ENCODE assay signal across 12 cellular contexts in the genomic region with DNA sequence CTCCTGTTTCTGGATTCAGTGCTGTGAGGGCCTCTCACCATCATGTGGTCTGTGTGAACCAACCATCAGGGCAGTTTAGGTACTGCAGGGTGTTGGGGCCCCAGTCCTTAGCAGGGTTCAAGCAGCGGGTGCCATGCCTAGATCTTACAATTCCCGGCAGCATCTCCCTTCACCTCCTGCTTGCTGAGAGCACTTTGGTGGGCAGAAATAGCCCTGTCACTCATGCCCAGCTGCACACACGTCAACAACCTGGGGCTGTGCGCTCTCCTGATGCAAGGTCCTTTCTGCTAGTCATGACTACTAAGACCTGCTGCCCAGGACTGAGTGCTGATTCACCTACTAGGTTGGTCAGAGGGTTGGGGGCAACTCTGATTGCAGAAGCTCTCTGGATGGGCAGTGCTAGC.
DNase-seq lines count a peak whose midpoint lies in the region; ATAC-seq and TF ChIP-seq lines count a peak whose summit lies in the region.
"Had no signal": no experiment of that assay in that cellular context is flagged by ENCODE, and none has a peak within 500 bp of the region (broad histone marks: within the 10 kb centered on the region; RNA-seq: fewer than 3 reads in every experiment).

No MANE protein-coding gene starts in this region.

- CTCF ChIA-PET in CD8-positive, alpha-beta T cell (lab: Charles Lee), result interaction anchor here (1.1 kb wide), 1 partner anchor 15 kb away, joined by 4 read pairs; no protein-coding TSS in a partner anchor

- WGBS in heart left ventricle, 4 donors, result 29 to 40% (median 37%) methylated on average over 2 to 4 of the region's 4 CpGs
- 75 to 89% methylated on average over 4 of the region's 4 CpGs for WGBS in sigmoid colon, 2 donors

- no peaks in the 10 kb centered on the region for H3K36me3 Mint-ChIP-seq in CD8-positive, alpha-beta T cell
- peaks cover 5% of the 10 kb centered on the region for H3K36me3 Mint-ChIP-seq in activated CD4-positive, alpha-beta T cell treated with anti-CD3 and anti-CD28 coated beads, Interleukin-2, amount 10 ng/mL, durations not matched to agents 24 days and 14 days (ENCODE audit: low read depth)

- H3K4me3 Mint-ChIP-seq in CD8-positive, alpha-beta T cell, result no peak overlapping the region
- H3K4me3 Mint-ChIP-seq in activated CD4-positive, alpha-beta T cell treated with anti-CD3 and anti-CD28 coated beads, Interleukin-2, amount 10 ng/mL, durations not matched to agents 24 days and 14 days, result no peak overlapping the region

- H3K9me3 ChIP-seq in SJCRH30 (replicated peaks) (no peaks in the 10 kb centered on the region; the same call in 1 of the 2 replicates), heart left ventricle (peaks cover 0 to 9% (median 0%) of the 10 kb centered on the region in 12 donors), sigmoid colon (no peaks in the 10 kb centered on the region)
- no peaks in the 10 kb centered on the region for H3K9me3 ChIP-seq in CD8-positive, alpha-beta T cell (ENCODE audit: low read length)

- H3K4me3 ChIP-seq in H7 (ENCODE audit: insufficient read depth, low read depth, low read length), result no peak overlapping the region
- H3K4me3 ChIP-seq in SJCRH30, result peak overlapping the region; percentile 19
- peak overlapping the region in 1 of 12 donors; percentile 0 for H3K4me3 ChIP-seq in heart left ventricle
- no peak overlapping the region for H3K4me3 ChIP-seq in sigmoid colon
- H3K4me3 ChIP-seq in CD8-positive, alpha-beta T cell (ENCODE audit: low read depth, low read length), result no peak overlapping the region

- peaks cover 16% of the 10 kb centered on the region for H3K4me1 ChIP-seq in SJCRH30
- H3K4me1 ChIP-seq in heart left ventricle, result peaks cover 0 to 32% (median 20%) of the 10 kb centered on the region in 12 donors
- H3K4me1 ChIP-seq in sigmoid colon, result no peaks in the 10 kb centered on the region
- H3K4me1 ChIP-seq in CD8-positive, alpha-beta T cell (ENCODE audit: insufficient read depth, low read length), result no peaks in the 10 kb centered on the region

- DNase-seq in H7 (peak; percentile 66), SJCRH30 (peak; percentile 69 to 81), heart left ventricle (peak; percentile 69 to 93 (median 80)), sigmoid colon (peak; percentile 18), ureter (ENCODE audit: low spot score) (no peak), NCI-H345 treated with DMSO at 0.1 percent for 48 hours (lab: John Stamatoyannopoulos, UW; ENCODE audit: unreplicated experiment) (no peak)
- DNase-seq in CD8-positive, alpha-beta T cell, result no peak
- DNase-seq in activated CD4-positive, alpha-beta T cell treated with anti-CD3 and anti-CD28 coated beads, Interleukin-2, amount 10 ng/mL, durations not matched to agents 24 days and 14 days, result no peak
- DNase-seq: DMS153; HCEC 1CT; NCI-H774; stimulated activated CD4-positive, alpha-beta T cell treated with anti-CD3 and anti-CD28 coated beads, Interleukin-4, amount 100 ng/mL, for 1 hour had no signal

- no peaks in the 10 kb centered on the region for H3K4me1 Mint-ChIP-seq in CD8-positive, alpha-beta T cell (ENCODE audit: low read depth)
- peaks cover 4% of the 10 kb centered on the region for H3K4me1 Mint-ChIP-seq in activated CD4-positive, alpha-beta T cell treated with anti-CD3 and anti-CD28 coated beads, Interleukin-2, amount 10 ng/mL, durations not matched to agents 24 days and 14 days

- H3K36me3 ChIP-seq in H7 (replicated peaks; ENCODE audit: control insufficient read depth, insufficient read depth, low read length), result no peaks in the 10 kb centered on the region
- no peaks in the 10 kb centered on the region for H3K36me3 ChIP-seq in SJCRH30
- H3K36me3 ChIP-seq in heart left ventricle, result no peaks in the 10 kb centered on the region
- H3K36me3 ChIP-seq in sigmoid colon, result no peaks in the 10 kb centered on the region
- H3K36me3 ChIP-seq in CD8-positive, alpha-beta T cell (ENCODE audit: insufficient read depth, low read length), result no peaks in the 10 kb centered on the region

- peak; percentile 91 to 93 (median 92) for ATAC-seq in heart left ventricle
- no peak for ATAC-seq in CD8-positive, alpha-beta T cell

- peak in 8 of 12 donors; percentile 14 to 61 (median 30) for TF ChIP-seq CTCF in heart left ventricle (IDR thresholded peaks at IDR 0.05)
- TF ChIP-seq CTCF in sigmoid colon (IDR thresholded peaks at IDR 0.05), result no peak
- TF ChIP-seq CTCF in CD8-positive, alpha-beta T cell (IDR thresholded peaks at IDR 0.05), result no peak

- TF ChIP-seq EP300 in sigmoid colon (IDR thresholded peaks at IDR 0.05), result no peak

- H3K27ac Mint-ChIP-seq in CD8-positive, alpha-beta T cell, result no peak overlapping the region
- no peak overlapping the region for H3K27ac Mint-ChIP-seq in activated CD4-positive, alpha-beta T cell treated with anti-CD3 and anti-CD28 coated beads, Interleukin-2, amount 10 ng/mL, durations not matched to agents 24 days and 14 days

- H3K9me3 Mint-ChIP-seq in CD8-positive, alpha-beta T cell, result peaks cover 4% of the 10 kb centered on the region
- H3K9me3 Mint-ChIP-seq in activated CD4-positive, alpha-beta T cell treated with anti-CD3 and anti-CD28 coated beads, Interleukin-2, amount 10 ng/mL, durations not matched to agents 24 days and 14 days, result peaks cover 4% of the 10 kb centered on the region

- H3K27ac ChIP-seq in SJCRH30 (peak overlapping the region; percentile 95), heart left ventricle (peak overlapping the region; percentile 39 to 90 (median 86)), sigmoid colon (no peak overlapping the region)
- H3K27ac ChIP-seq in CD8-positive, alpha-beta T cell (ENCODE audit: low read depth, low read length), result no peak overlapping the region

- TF ChIP-seq POLR2A in heart left ventricle (IDR thresholded peaks at IDR 0.05) (no peak), sigmoid colon (IDR thresholded peaks at IDR 0.05) (no peak)

- no peaks in the 10 kb centered on the region for H3K27me3 ChIP-seq in H7 (ENCODE audit: control insufficient read depth, insufficient read depth, low read length)
- no peaks in the 10 kb centered on the region for H3K27me3 ChIP-seq in SJCRH30
- no peaks in the 10 kb centered on the region for H3K27me3 ChIP-seq in heart left ventricle
- no peaks in the 10 kb centered on the region for H3K27me3 ChIP-seq in sigmoid colon
- H3K27me3 ChIP-seq in CD8-positive, alpha-beta T cell (ENCODE audit: insufficient read depth, low read length), result no peaks in the 10 kb centered on the region

- intact Hi-C loops in heart left ventricle (cut with DNase I), result loop anchor here in 3 of 10 donors (1.0 to 5.0 kb wide), 4 partner anchors 8 to 161 kb away; partner anchors contain the start of gene WNK1 (in 1 of the 3)
- intact Hi-C loops in sigmoid colon (cut with DNase I), result no loop called here
- intact Hi-C loops in CD8-positive, alpha-beta T cell (cut with DNase I, micrococcal nuclease), result no loop called here
- intact Hi-C loops in activated CD4-positive, alpha-beta T cell treated with anti-CD3 and anti-CD28 coated beads, Interleukin-2, amount 10 ng/mL, durations not matched to agents 24 days and 14 days (cut with micrococcal nuclease), result no loop called here

- POLR2A ChIA-PET in CD8-positive, alpha-beta T cell (lab: Charles Lee), result interaction anchor here (0.6 kb wide), 1 partner anchor 13 kb away, joined by 3 read pairs; no protein-coding TSS in a partner anchor

- H3K27me3 Mint-ChIP-seq in CD8-positive, alpha-beta T cell (ENCODE audit: low read depth), result no peaks in the 10 kb centered on the region
- peaks cover 2% of the 10 kb centered on the region for H3K27me3 Mint-ChIP-seq in activated CD4-positive, alpha-beta T cell treated with anti-CD3 and anti-CD28 coated beads, Interleukin-2, amount 10 ng/mL, durations not matched to agents 24 days and 14 days

Comparison
In these comparisons a context has a peak if more than half of its experiments do, and no peak if none do; other contexts are left out.
1. DNase-seq: peak in H7 (single experiment), SJCRH30 (2 of 2), heart left ventricle (5 of 5) and sigmoid colon (single experiment); none in CD8-positive, alpha-beta T cell (0 of 7), activated CD4-positive, alpha-beta T cell treated with anti-CD3 and anti-CD28 coated beads, Interleukin-2, amount 10 ng/mL, durations not matched to agents 24 days and 14 days (single experiment), ureter (single experiment) and NCI-H345 treated with DMSO at 0.1 percent for 48 hours (single experiment).
2. H3K27ac ChIP-seq: peak in SJCRH30 (single experiment) and heart left ventricle (12 of 12); none in sigmoid colon (0 of 4) and CD8-positive, alpha-beta T cell (single experiment).
3. CTCF ChIP-seq: peak in heart left ventricle (8 of 12); none in sigmoid colon (0 of 4) and CD8-positive, alpha-beta T cell (single experiment).